ENCODE assay signal across 10 cellular contexts in genomic region chr20:20010639-20011500, GRCh38. TPM values are rescaled to one million over a fixed set of nuclear protein-coding genes. Genes with fewer than 3 reads are reported as not detected.
DNase-seq lines count a peak whose midpoint lies in the region; ATAC-seq and TF ChIP-seq lines count a peak whose summit lies in the region.
"Had no signal": no experiment of that assay in that cellular context is flagged by ENCODE, and none has a peak within 500 bp of the region (broad histone marks: within the 10 kb centered on the region; RNA-seq: fewer than 3 reads in every experiment).

No MANE protein-coding gene starts in this region.

- 25% methylated on average over 4 of the region's 4 CpGs for WGBS in smooth muscle cell (ENCODE audit: low lambda C conversion rate)

- H3K27me3 ChIP-seq in GM23338 (ENCODE audit: insufficient read depth) (no peaks in the 10 kb centered on the region), smooth muscle cell (ENCODE audit: low read depth) (no peaks in the 10 kb centered on the region)
- H3K27me3 ChIP-seq: SJCRH30 had no signal

- no peak overlapping the region for H3K4me3 Mint-ChIP-seq in GM23338
- no peak overlapping the region for H3K4me3 Mint-ChIP-seq in stimulated activated memory B cell treated with anti-CD40 and anti-IgM and Interleukin-4, amounts not matched to agents 10 μg/mL and 1 μg/mL and 100 μg/mL, for 72 hours

- no peak overlapping the region for H3K9ac ChIP-seq in smooth muscle cell (ENCODE audit: low read depth)

- H3K4me3 ChIP-seq in GM23338 (no peak overlapping the region), smooth muscle cell (peak overlapping the region; percentile 9)
- H3K4me3 ChIP-seq: SJCRH30 had no signal

- H3K4me1 ChIP-seq in GM23338 (ENCODE audit: insufficient read depth): peaks cover 13% of the 10 kb centered on the region
- H3K4me1 ChIP-seq in smooth muscle cell (ENCODE audit: low read depth): no peaks in the 10 kb centered on the region

- H3K4me2 ChIP-seq in GM23338 (no peak overlapping the region), smooth muscle cell (peak overlapping the region; percentile 73)

- H3K9me3 ChIP-seq in smooth muscle cell (replicated peaks; ENCODE audit: low read depth): no peaks in the 10 kb centered on the region
- H3K9me3 ChIP-seq: SJCRH30 had no signal

- peaks cover 4% of the 10 kb centered on the region for H3K27me3 Mint-ChIP-seq in GM23338 (ENCODE audit: insufficient read depth, low read depth, poor library complexity)
- peaks cover 56% of the 10 kb centered on the region for H3K27me3 Mint-ChIP-seq in stimulated activated memory B cell treated with anti-CD40 and anti-IgM and Interleukin-4, amounts not matched to agents 10 μg/mL and 1 μg/mL and 100 μg/mL, for 72 hours

- DNase-seq in GM23338 (ENCODE audit: low spot score): no peak
- DNase-seq in SHP77 (lab: John Stamatoyannopoulos, UW): peak; percentile 27 to 44
- DNase-seq in foreskin melanocyte: peak; percentile 45
- DNase-seq in smooth muscle cell (lab: John Stamatoyannopoulos, UW; ENCODE audit: unreplicated experiment): no peak
- no peak for DNase-seq in activated gamma-delta T cell treated with Interleukin-2 at 50 U/mL for 16 hours
- DNase-seq in T-helper 9 cell: no peak
- DNase-seq in NCI-H82 (lab: John Stamatoyannopoulos, UW): no peak
- DNase-seq: SJCRH30 had no signal

- TF ChIP-seq CTCF in GM23338 (conservative IDR thresholded peaks at IDR 0.05; ENCODE audit: low read depth in 2 of 2): no peak
- no peak for TF ChIP-seq CTCF in smooth muscle cell (IDR thresholded peaks at IDR 0.05; ENCODE audit: borderline replicate concordance, insufficient read depth, poor library complexity, severe bottlenecking)

- no peaks in the 10 kb centered on the region for H4K20me1 ChIP-seq in GM23338 (replicated peaks; ENCODE audit: insufficient read depth)
- H4K20me1 ChIP-seq in smooth muscle cell (ENCODE audit: low read depth): no peaks in the 10 kb centered on the region

- no peaks in the 10 kb centered on the region for H3K36me3 Mint-ChIP-seq in GM23338 (ENCODE audit: low read depth)
- H3K36me3 Mint-ChIP-seq in stimulated activated memory B cell treated with anti-CD40 and anti-IgM and Interleukin-4, amounts not matched to agents 10 μg/mL and 1 μg/mL and 100 μg/mL, for 72 hours: no peaks in the 10 kb centered on the region

- H3K79me2 ChIP-seq in GM23338 (replicated peaks; ENCODE audit: insufficient read depth): no peaks in the 10 kb centered on the region
- H3K79me2 ChIP-seq in smooth muscle cell (ENCODE audit: low read depth): no peaks in the 10 kb centered on the region

- H3K4me1 Mint-ChIP-seq in GM23338: peaks cover 12% of the 10 kb centered on the region
- H3K4me1 Mint-ChIP-seq in stimulated activated memory B cell treated with anti-CD40 and anti-IgM and Interleukin-4, amounts not matched to agents 10 μg/mL and 1 μg/mL and 100 μg/mL, for 72 hours: no peaks in the 10 kb centered on the region

- H3K27ac ChIP-seq in GM23338 (ENCODE audit: low read depth) (no peak overlapping the region), smooth muscle cell (ENCODE audit: low read depth) (peak overlapping the region; percentile 32)
- H3K27ac ChIP-seq: SJCRH30 had no signal

- H3F3A ChIP-seq in GM23338 (replicated peaks; ENCODE audit: low read depth): no peaks in the 10 kb centered on the region
- peaks cover 5% of the 10 kb centered on the region for H3F3A ChIP-seq in smooth muscle cell (ENCODE audit: low read depth)

- no peaks in the 10 kb centered on the region for H3K9me3 Mint-ChIP-seq in GM23338
- H3K9me3 Mint-ChIP-seq in stimulated activated memory B cell treated with anti-CD40 and anti-IgM and Interleukin-4, amounts not matched to agents 10 μg/mL and 1 μg/mL and 100 μg/mL, for 72 hours: no peaks in the 10 kb centered on the region

- H2AFZ ChIP-seq in GM23338 (peak overlapping the region; percentile 33; the same call in 1 of the 2 replicates), smooth muscle cell (ENCODE audit: low read depth) (no peak overlapping the region)

- H3K36me3 ChIP-seq in GM23338 (ENCODE audit: insufficient read depth): no peaks in the 10 kb centered on the region
- H3K36me3 ChIP-seq in smooth muscle cell (ENCODE audit: low read depth): no peaks in the 10 kb centered on the region
- H3K36me3 ChIP-seq: SJCRH30 had no signal

- no peak overlapping the region for H3K27ac Mint-ChIP-seq in GM23338
- no peak overlapping the region for H3K27ac Mint-ChIP-seq in stimulated activated memory B cell treated with anti-CD40 and anti-IgM and Interleukin-4, amounts not matched to agents 10 μg/mL and 1 μg/mL and 100 μg/mL, for 72 hours

- H3K9me2 ChIP-seq in GM23338 (ENCODE audit: insufficient read depth): no peaks in the 10 kb centered on the region

- ATAC-seq in GM23338: no peak
- no peak for ATAC-seq in stimulated activated memory B cell treated with anti-CD40 and anti-IgM and Interleukin-4, amounts not matched to agents 10 μg/mL and 1 μg/mL and 100 μg/mL, for 72 hours

TF ChIP-seq in GM23338, 12 proteins besides CTCF, POLR2A, EP300 and RAD21 (continues in another document):
- TF ChIP-seq CREB1 (CRISPR knock-in tag; IDR thresholded peaks at IDR 0.05; ENCODE audit: low read depth): no peak
- no peak for TF ChIP-seq ZNF114 (CRISPR knock-in tag; IDR thresholded peaks at IDR 0.05)
- TF ChIP-seq ZNF331 (CRISPR knock-in tag; IDR thresholded peaks at IDR 0.05; ENCODE audit: low read depth): no peak
- TF ChIP-seq JUNB (IDR thresholded peaks at IDR 0.05; ENCODE audit: unreplicated experiment): no peak
- TF ChIP-seq, protein P1, sequence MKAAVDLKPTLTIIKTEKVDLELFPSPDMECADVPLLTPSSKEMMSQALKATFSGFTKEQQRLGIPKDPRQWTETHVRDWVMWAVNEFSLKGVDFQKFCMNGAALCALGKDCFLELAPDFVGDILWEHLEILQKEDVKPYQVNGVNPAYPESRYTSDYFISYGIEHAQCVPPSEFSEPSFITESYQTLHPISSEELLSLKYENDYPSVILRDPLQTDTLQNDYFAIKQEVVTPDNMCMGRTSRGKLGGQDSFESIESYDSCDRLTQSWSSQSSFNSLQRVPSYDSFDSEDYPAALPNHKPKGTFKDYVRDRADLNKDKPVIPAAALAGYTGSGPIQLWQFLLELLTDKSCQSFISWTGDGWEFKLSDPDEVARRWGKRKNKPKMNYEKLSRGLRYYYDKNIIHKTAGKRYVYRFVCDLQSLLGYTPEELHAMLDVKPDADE (IDR thresholded peaks at IDR 0.05): no peak
- no peak for TF ChIP-seq STAT1 (IDR thresholded peaks at IDR 0.05; ENCODE audit: unreplicated experiment)
- no peak for TF ChIP-seq EZH2 (IDR thresholded peaks at IDR 0.05; ENCODE audit: low read depth, unreplicated experiment)
- no peak for TF ChIP-seq EZH2phosphoT487 (IDR thresholded peaks at IDR 0.05; ENCODE audit: unreplicated experiment)
- TF ChIP-seq, protein P2, sequence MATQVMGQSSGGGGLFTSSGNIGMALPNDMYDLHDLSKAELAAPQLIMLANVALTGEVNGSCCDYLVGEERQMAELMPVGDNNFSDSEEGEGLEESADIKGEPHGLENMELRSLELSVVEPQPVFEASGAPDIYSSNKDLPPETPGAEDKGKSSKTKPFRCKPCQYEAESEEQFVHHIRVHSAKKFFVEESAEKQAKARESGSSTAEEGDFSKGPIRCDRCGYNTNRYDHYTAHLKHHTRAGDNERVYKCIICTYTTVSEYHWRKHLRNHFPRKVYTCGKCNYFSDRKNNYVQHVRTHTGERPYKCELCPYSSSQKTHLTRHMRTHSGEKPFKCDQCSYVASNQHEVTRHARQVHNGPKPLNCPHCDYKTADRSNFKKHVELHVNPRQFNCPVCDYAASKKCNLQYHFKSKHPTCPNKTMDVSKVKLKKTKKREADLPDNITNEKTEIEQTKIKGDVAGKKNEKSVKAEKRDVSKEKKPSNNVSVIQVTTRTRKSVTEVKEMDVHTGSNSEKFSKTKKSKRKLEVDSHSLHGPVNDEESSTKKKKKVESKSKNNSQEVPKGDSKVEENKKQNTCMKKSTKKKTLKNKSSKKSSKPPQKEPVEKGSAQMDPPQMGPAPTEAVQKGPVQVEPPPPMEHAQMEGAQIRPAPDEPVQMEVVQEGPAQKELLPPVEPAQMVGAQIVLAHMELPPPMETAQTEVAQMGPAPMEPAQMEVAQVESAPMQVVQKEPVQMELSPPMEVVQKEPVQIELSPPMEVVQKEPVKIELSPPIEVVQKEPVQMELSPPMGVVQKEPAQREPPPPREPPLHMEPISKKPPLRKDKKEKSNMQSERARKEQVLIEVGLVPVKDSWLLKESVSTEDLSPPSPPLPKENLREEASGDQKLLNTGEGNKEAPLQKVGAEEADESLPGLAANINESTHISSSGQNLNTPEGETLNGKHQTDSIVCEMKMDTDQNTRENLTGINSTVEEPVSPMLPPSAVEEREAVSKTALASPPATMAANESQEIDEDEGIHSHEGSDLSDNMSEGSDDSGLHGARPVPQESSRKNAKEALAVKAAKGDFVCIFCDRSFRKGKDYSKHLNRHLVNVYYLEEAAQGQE (IDR thresholded peaks at IDR 0.05; ENCODE audit: unreplicated experiment): no peak

RNA-seq across cellular contexts. Expression of gene NAA20, which starts 6.3 kb away (rescaled TPM):
- 28.7 and 29.4 TPM in 2 replicates for total RNA-seq in GM23338 (2014; rRNA removed; shearing (Covaris generic))
- 117 and 127 TPM in 2 replicates for polyA plus RNA-seq in GM23338 (2016; fragmentation: Nextera tagmentation; extraction: Ambion mirVana)
- 35.4 and 49.4 TPM in 2 replicates for total RNA-seq in smooth muscle cell
- polyA plus RNA-seq in smooth muscle cell: 96.9 and 101 TPM in 2 replicates

RNA-seq across cellular contexts. Expression of gene CRNKL1, which starts 41.4 kb away (rescaled TPM):
- 24.2 and 25.9 TPM in 2 replicates for total RNA-seq in GM23338 (2014; rRNA removed; shearing (Covaris generic))
- polyA plus RNA-seq in GM23338 (2016; fragmentation: Nextera tagmentation; extraction: Ambion mirVana) (20.7 and 27.2 TPM in 2 replicates), smooth muscle cell (12.0 and 12.3 TPM in 2 replicates)
- 21.5 and 26.0 TPM in 2 replicates for total RNA-seq in smooth muscle cell

RNA-seq across cellular contexts. Expression of gene CFAP61, which starts 41.5 kb away (rescaled TPM):
- not detected in 2 replicates for total RNA-seq in GM23338 (2014; rRNA removed; shearing (Covaris generic))
- polyA plus RNA-seq in GM23338 (2016; fragmentation: Nextera tagmentation; extraction: Ambion mirVana): 0.21 TPM in 1 of 2 replicates, not detected in the other
- total RNA-seq in smooth muscle cell: 0.72 TPM in 1 of 2 replicates, not detected in the other
- not detected in 2 replicates for polyA plus RNA-seq in smooth muscle cell
- total RNA-seq: epithelial cell of proximal tubule had no signal

Comparison
In these comparisons a context has a peak if more than half of its experiments do, and no peak if none do; other contexts are left out.
1. DNase-seq: peak in SHP77 (2 of 2) and foreskin melanocyte (single experiment); none in GM23338 (single experiment), smooth muscle cell (single experiment), activated gamma-delta T cell treated with Interleukin-2 at 50 U/mL for 16 hours (single experiment), T-helper 9 cell (single experiment) and NCI-H82 (single experiment).